17 cellular contexts compared by ENCODE assay signal in genomic region chr3:39264053-39264452, GRCh38. TPM values are rescaled to one million over a fixed set of nuclear protein-coding genes. Genes with fewer than 3 reads are reported as not detected.
DNase-seq lines count a peak whose midpoint lies in the region; ATAC-seq and TF ChIP-seq lines count a peak whose summit lies in the region.
"Had no signal": no experiment of that assay in that cellular context is flagged by ENCODE, and none has a peak within 500 bp of the region (broad histone marks: within the 10 kb centered on the region; RNA-seq: fewer than 3 reads in every experiment).

No MANE protein-coding gene starts in this region.

- ATAC-seq in WTC11 (no peak), GM18907 (IDR thresholded peaks at IDR 0.05; ENCODE audit: unreplicated experiment) (no peak)
- ATAC-seq: GM23338 had no signal

- no peak for TF ChIP-seq POLR2A in NB4 (IDR thresholded peaks at IDR 0.05; ENCODE audit: extremely low read depth, insufficient read length)

- no peak overlapping the region for H3K27ac ChIP-seq in thymus (ENCODE audit: low read depth)

- peak overlapping the region; percentile 34 for H3K27ac Mint-ChIP-seq in activated CD4-positive, alpha-beta T cell treated with anti-CD3 and anti-CD28 coated beads, Interleukin-2, amount 10 ng/mL, durations not matched to agents 7 days and 5 days
- no peak overlapping the region for H3K27ac Mint-ChIP-seq in WTC11
- H3K27ac Mint-ChIP-seq: GM23338 had no signal

- DNase-seq in activated CD4-positive, alpha-beta T cell treated with anti-CD3 and anti-CD28 coated beads, Interleukin-2, amount 10 ng/mL, durations not matched to agents 7 days and 5 days: no peak
- DNase-seq in activated CD4-positive, alpha-beta T cell treated with anti-CD3 and anti-CD28 coated beads, Interleukin-2, amount 50 U/mL, for 4 hours: no peak
- peak; percentile 31 for DNase-seq in NB4 (ENCODE audit: low read depth)
- peak; percentile 68 for DNase-seq in germinal center (ENCODE audit: low spot score)
- DNase-seq in WTC11 (ENCODE audit: low spot score): no peak
- DNase-seq in NCI-H1048 (lab: John Stamatoyannopoulos, UW): no peak
- DNase-seq: Calu3, DMS79, NCI-H1417, NCI-H2029, NCI-H2171 treated with DMSO at 0.1 percent for 48 hours, NCI-H774 had no signal

- H3K4me3 ChIP-seq in NB4 (ENCODE audit: low read depth, low read length) (no peak overlapping the region), thymus (ENCODE audit: low read length) (peak overlapping the region; percentile 22)
- H3K4me3 ChIP-seq: GM23338 had no signal

- H3K36me3 ChIP-seq in thymus (ENCODE audit: control insufficient read depth, insufficient read depth): no peaks in the 10 kb centered on the region

- H3K4me1 Mint-ChIP-seq in activated CD4-positive, alpha-beta T cell treated with anti-CD3 and anti-CD28 coated beads, Interleukin-2, amount 10 ng/mL, durations not matched to agents 7 days and 5 days: peaks cover 61% of the 10 kb centered on the region
- H3K4me1 Mint-ChIP-seq in WTC11: peaks cover 6% of the 10 kb centered on the region; the same call in 1 of the 2 replicates

- CTCF ChIA-PET in activated CD4-positive, alpha-beta T cell treated with anti-CD3 and anti-CD28 coated beads, Interleukin-2, amount 10 ng/mL, durations not matched to agents 7 days and 5 days (lab: Charles Lee): interaction anchor here (0.6 to 1.7 kb wide), 3 partner anchors 9 to 104 kb away, joined by 3 to 4 read pairs (median 4); no protein-coding TSS in a partner anchor
- CTCF ChIA-PET in WTC11 (lab: Charles Lee): interaction anchor here (0.5 to 3.2 kb wide), 2 partner anchors 14 to 24 kb away, joined by 3 to 25 read pairs; no protein-coding TSS in a partner anchor

- TF ChIP-seq CTCF in NB4 (IDR thresholded peaks at IDR 0.05; ENCODE audit: low read depth, low read length) (no peak), WTC11 (IDR thresholded peaks at IDR 0.05) (no peak)

- peaks cover 3% of the 10 kb centered on the region for H3K9me3 Mint-ChIP-seq in activated CD4-positive, alpha-beta T cell treated with anti-CD3 and anti-CD28 coated beads, Interleukin-2, amount 10 ng/mL, durations not matched to agents 7 days and 5 days
- peaks cover 7% of the 10 kb centered on the region; the same call in 1 of the 2 replicates for H3K9me3 Mint-ChIP-seq in WTC11
- H3K9me3 Mint-ChIP-seq: GM23338 had no signal

- peaks cover 5% of the 10 kb centered on the region for H3K36me3 Mint-ChIP-seq in activated CD4-positive, alpha-beta T cell treated with anti-CD3 and anti-CD28 coated beads, Interleukin-2, amount 10 ng/mL, durations not matched to agents 7 days and 5 days (ENCODE audit: low read depth)
- H3K36me3 Mint-ChIP-seq in WTC11: no peaks in the 10 kb centered on the region

- POLR2A ChIA-PET in activated CD4-positive, alpha-beta T cell treated with anti-CD3 and anti-CD28 coated beads, Interleukin-2, amount 10 ng/mL, durations not matched to agents 7 days and 5 days (lab: Charles Lee): no interaction called here
- POLR2A ChIA-PET in WTC11 (lab: Charles Lee): no interaction called here

- H3K4me1 ChIP-seq in thymus (ENCODE audit: control insufficient read depth, insufficient read depth, low read length): peaks cover 62% of the 10 kb centered on the region

- H3K9me3 ChIP-seq in thymus (ENCODE audit: control insufficient read depth): no peaks in the 10 kb centered on the region

- H3K27me3 Mint-ChIP-seq in activated CD4-positive, alpha-beta T cell treated with anti-CD3 and anti-CD28 coated beads, Interleukin-2, amount 10 ng/mL, durations not matched to agents 7 days and 5 days: peaks cover 14% of the 10 kb centered on the region
- H3K27me3 Mint-ChIP-seq in WTC11 (ENCODE audit: low read depth): no peaks in the 10 kb centered on the region; the same call in 1 of the 2 replicates

- H3K4me3 Mint-ChIP-seq in activated CD4-positive, alpha-beta T cell treated with anti-CD3 and anti-CD28 coated beads, Interleukin-2, amount 10 ng/mL, durations not matched to agents 7 days and 5 days: no peak overlapping the region
- H3K4me3 Mint-ChIP-seq in WTC11: no peak overlapping the region
- H3K4me3 Mint-ChIP-seq: GM23338 had no signal

- WGBS in thymus: 18% methylated on average over 3 of the region's 3 CpGs

- no peaks in the 10 kb centered on the region for H3K27me3 ChIP-seq in thymus (ENCODE audit: control insufficient read depth, insufficient read depth)

TF ChIP-seq in WTC11, 78 proteins besides CTCF, POLR2A, EP300 and RAD21:
- TF ChIP-seq ZNF532 (CRISPR knock-in tag; IDR thresholded peaks at IDR 0.05; ENCODE audit: borderline replicate concordance) (no peak), SP1 (CRISPR knock-in tag; conservative IDR thresholded peaks at IDR 0.05) (no peak), NR1H2 (CRISPR knock-in tag; IDR thresholded peaks at IDR 0.05) (no peak), ATF1 (CRISPR knock-in tag; IDR thresholded peaks at IDR 0.05) (no peak), NFE2L1 (CRISPR knock-in tag; IDR thresholded peaks at IDR 0.05) (no peak), ETV6 (CRISPR knock-in tag; IDR thresholded peaks at IDR 0.05) (no peak)
- TF ChIP-seq, protein P1, sequence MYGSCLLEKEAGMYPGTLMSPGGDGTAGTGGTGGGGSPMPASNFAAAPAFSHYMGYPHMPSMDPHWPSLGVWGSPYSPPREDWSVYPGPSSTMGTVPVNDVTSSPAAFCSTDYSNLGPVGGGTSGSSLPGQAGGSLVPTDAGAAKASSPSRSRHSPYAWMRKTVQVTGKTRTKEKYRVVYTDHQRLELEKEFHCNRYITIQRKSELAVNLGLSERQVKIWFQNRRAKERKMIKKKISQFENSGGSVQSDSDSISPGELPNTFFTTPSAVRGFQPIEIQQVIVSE (CRISPR knock-in tag; IDR thresholded peaks at IDR 0.05; ENCODE audit: borderline replicate concordance): no peak

RNA-seq across cellular contexts. Expression of gene CX3CR1, which starts 15.8 kb away (rescaled TPM):
- 1 to 10 TPM in 1 of 2 experiments, under 1 TPM in 1; 0.60 to 1.5 TPM for total RNA-seq in activated CD4-positive, alpha-beta T cell treated with anti-CD3 and anti-CD28 coated beads, Interleukin-2, amount 10 ng/mL, durations not matched to agents 7 days and 5 days
- polyA plus RNA-seq in thymus: 0.55 TPM
- 0.07 to 0.37 TPM (median 0.11 TPM) in 3 replicates for total RNA-seq in WTC11 (2021)
- total RNA-seq: A172, Calu3, NCI-H460 had no signal

Comparison
In these comparisons a context has a peak if more than half of its experiments do, and no peak if none do; other contexts are left out.
1. DNase-seq: peak in NB4 (single experiment) and germinal center (single experiment); none in activated CD4-positive, alpha-beta T cell treated with anti-CD3 and anti-CD28 coated beads, Interleukin-2, amount 10 ng/mL, durations not matched to agents 7 days and 5 days (single experiment), activated CD4-positive, alpha-beta T cell treated with anti-CD3 and anti-CD28 coated beads, Interleukin-2, amount 50 U/mL, for 4 hours (0 of 2), WTC11 (single experiment) and NCI-H1048 (single experiment).